Comparison of ENCODE assay signal across 14 cellular contexts in the genomic region with DNA sequence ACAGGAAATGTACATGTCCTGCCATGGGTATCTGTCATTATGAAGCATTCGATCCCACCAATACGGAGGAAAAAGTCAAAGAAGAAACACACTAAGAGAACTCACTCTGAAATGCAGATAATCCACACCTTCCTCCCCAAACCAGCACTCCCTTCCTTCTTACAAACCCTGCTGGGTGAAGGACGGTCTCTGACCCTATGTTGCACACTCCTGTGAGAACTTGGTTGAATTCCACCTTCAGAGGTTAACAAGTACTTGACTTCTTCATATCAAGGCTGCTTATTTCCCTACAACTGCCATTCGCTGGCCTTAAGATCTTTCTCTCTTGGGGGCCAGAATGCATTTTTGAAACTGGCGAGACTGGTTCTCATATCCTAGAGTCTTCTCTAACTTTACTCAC. TPM values are rescaled to one million over a fixed set of nuclear protein-coding genes. Genes with fewer than 3 reads are reported as not detected.
A peak's percentile ranks its signal among the peaks of the same experiment; 100 is the strongest.
DNase-seq lines count a peak whose midpoint lies in the region; ATAC-seq, FAIRE-seq and TF ChIP-seq lines count a peak whose summit lies in the region.
"Had no signal": no experiment of that assay in that cellular context is flagged by ENCODE, and none has a peak within 500 bp of the region (broad histone marks: within the 10 kb centered on the region; RNA-seq: fewer than 3 reads in every experiment).

No MANE protein-coding gene starts in this region.

- no peak for TF ChIP-seq EP300 in HepG2 (IDR thresholded peaks at IDR 0.05; ENCODE audit: low read depth in 2 of 2, low read length in 2 of 2)
- no peak for TF ChIP-seq EP300 in HepG2 (CRISPR knock-in tag; IDR thresholded peaks at IDR 0.05; ENCODE audit: borderline replicate concordance)

- no peak for TF ChIP-seq POLR2A in HepG2 (IDR thresholded peaks at IDR 0.05; ENCODE audit: insufficient read depth in 1 of 2, low read depth in 2 of 2, low read length in 2 of 2)
- TF ChIP-seq POLR2A in right lobe of liver (IDR thresholded peaks at IDR 0.05): no peak

- WGBS in HepG2 (ENCODE audit: low lambda C conversion rate): 99% methylated on average over 5 of the region's 5 CpGs
- WGBS in right lobe of liver (ENCODE audit: insufficient coverage, low coverage, low lambda C conversion rate, missing lambda C conversion rate): 62% methylated on average over 5 of the region's 5 CpGs
- 93% methylated on average over 5 of the region's 5 CpGs for WGBS in hepatocyte (ENCODE audit: low lambda C conversion rate, missing lambda C conversion rate)

- TF ChIP-seq CTCF in HepG2 (CRISPR knock-in tag; IDR thresholded peaks at IDR 0.05): no peak
- no peak for TF ChIP-seq CTCF in right lobe of liver (IDR thresholded peaks at IDR 0.05)
- TF ChIP-seq CTCF in left lung (IDR thresholded peaks at IDR 0.05): no peak
- no peak for TF ChIP-seq CTCF in hepatocyte (IDR thresholded peaks at IDR 0.05; ENCODE audit: poor library complexity)

- no peak for TF ChIP-seq RAD21 in HepG2 (CRISPR knock-in tag; IDR thresholded peaks at IDR 0.05)

- H3K4me2 ChIP-seq in HepG2 (ENCODE audit: low read depth, low read length): no peak overlapping the region
- no peak overlapping the region for H3K4me2 ChIP-seq in hepatocyte

- H3K27ac ChIP-seq in HepG2 (ENCODE audit: extremely low read length, insufficient read depth, low read length) (no peak overlapping the region), right lobe of liver (no peak overlapping the region), SK-N-MC (peak overlapping the region; percentile 1; the same call in 1 of the 2 replicates), left lung (peak overlapping the region in 1 of 2 donors; percentile 33), hepatocyte (no peak overlapping the region)
- H3K27ac ChIP-seq: body of pancreas had no signal

- H3K79me2 ChIP-seq in HepG2 (ENCODE audit: insufficient read depth, low read length): peaks cover 88% of the 10 kb centered on the region
- H3K79me2 ChIP-seq in hepatocyte: peaks cover 98% of the 10 kb centered on the region

- no peaks in the 10 kb centered on the region for H3K27me3 ChIP-seq in HepG2 (ENCODE audit: control insufficient read depth in 1 of 2, insufficient read depth in 2 of 2, low read length in 2 of 2)
- no peaks in the 10 kb centered on the region for H3K27me3 ChIP-seq in right lobe of liver
- no peaks in the 10 kb centered on the region for H3K27me3 ChIP-seq in left lung
- H3K27me3 ChIP-seq in hepatocyte: no peaks in the 10 kb centered on the region
- H3K27me3 ChIP-seq: BE2C, body of pancreas had no signal

- BruUV-seq in HepG2 (replicated peaks; lab: Mats Ljungman, UMichigan): no TSS peak

- FAIRE-seq in HepG2 (lab: Jason Lieb, UNC): no peak

- H3K9me3 ChIP-seq in HepG2 (ENCODE audit: low read length) (no peaks in the 10 kb centered on the region), right lobe of liver (no peaks in the 10 kb centered on the region), SK-N-MC (ENCODE audit: low read depth, low read length) (no peaks in the 10 kb centered on the region), left lung (no peaks in the 10 kb centered on the region), hepatocyte (ENCODE audit: low read depth) (no peaks in the 10 kb centered on the region)
- H3K9me3 ChIP-seq: BE2C, body of pancreas had no signal

- H3K36me3 ChIP-seq in HepG2 (replicated peaks in 1 of 2; ENCODE audit: control insufficient read depth in 1 of 2, insufficient read depth in 2 of 2, low read length in 2 of 2) (peaks cover 24 to 35% of the 10 kb centered on the region in 2 experiments), right lobe of liver (peaks cover 0 to 36% (median 9%) of the 10 kb centered on the region in 4 donors), SK-N-MC (ENCODE audit: insufficient read depth, low read length) (peaks cover 91% of the 10 kb centered on the region), left lung (peaks cover 0 to 80% of the 10 kb centered on the region in 2 donors), hepatocyte (replicated peaks; ENCODE audit: insufficient read depth, low read depth) (no peaks in the 10 kb centered on the region)

- intact Hi-C loops in HepG2 (cut with micrococcal nuclease; ENCODE audit: unreplicated experiment) (no loop called here), right lobe of liver (cut with DNase I) (no loop called here), left lung (cut with DNase I) (no loop called here)

- CTCF ChIA-PET in HepG2 (lab: Yijun Ruan, JAX; ENCODE audit: low intra/inter-chr PET ratio, low total read pairs): no interaction called here

- peaks cover 58% of the 10 kb centered on the region for H3K4me1 ChIP-seq in HepG2 (ENCODE audit: insufficient read depth, low read length)
- peaks cover 0 to 68% (median 11%) of the 10 kb centered on the region in 4 donors for H3K4me1 ChIP-seq in right lobe of liver
- H3K4me1 ChIP-seq in left lung: peaks cover 27 to 82% of the 10 kb centered on the region in 2 donors
- H3K4me1 ChIP-seq in hepatocyte (ENCODE audit: insufficient read depth): peaks cover 8% of the 10 kb centered on the region
- H3K4me1 ChIP-seq: BE2C had no signal

- no peak overlapping the region for H2AFZ ChIP-seq in HepG2 (ENCODE audit: low read length)
- no peak overlapping the region for H2AFZ ChIP-seq in hepatocyte

- H4K20me1 ChIP-seq in HepG2 (ENCODE audit: insufficient read depth, low read length) (peaks cover 41% of the 10 kb centered on the region), hepatocyte (ENCODE audit: insufficient read depth, poor library complexity, severe bottlenecking) (peaks cover 77% of the 10 kb centered on the region)

- POLR2A ChIA-PET in HepG2 (lab: Yijun Ruan, JAX): no interaction called here

- no peak for DNase-seq in HepG2 (ENCODE audit: low spot score)
- no peak for DNase-seq in right lobe of liver
- no peak for DNase-seq in SK-N-MC (ENCODE audit: low read depth, low spot score)
- no peak for DNase-seq in left lung
- DNase-seq in hepatocyte (ENCODE audit: low spot score): no peak
- no peak for DNase-seq in NCI-H2029 (lab: John Stamatoyannopoulos, UW)
- no peak for DNase-seq in NK-92 treated with Interleukin-12 subunit alpha and Interleukin-12 subunit beta, amount 100 ng/mL, for 24 hours (lab: John Stamatoyannopoulos, UW)
- DNase-seq: BE2C, body of pancreas, foreskin melanocyte, NCI-H1105, NCI-H69, SHP77 had no signal

- in situ Hi-C loops in HepG2 (cut with HindIII; ENCODE audit: extremely low pct_ligation_motif_present, low pct_unique_long_range_greater_than_20kb): no loop called here

- no peaks in the 10 kb centered on the region for H3K9me2 ChIP-seq in hepatocyte (replicated peaks; ENCODE audit: insufficient read depth)

- H3K9ac ChIP-seq in HepG2 (ENCODE audit: insufficient read depth, low read depth, low read length) (no peak overlapping the region), SK-N-MC (ENCODE audit: insufficient read length) (no peak overlapping the region)

- ATAC-seq in HepG2 (no peak), right lobe of liver (no peak), left lung (peak; percentile 52)
- ATAC-seq: body of pancreas, HCT116 had no signal

- H3K4me3 ChIP-seq in HepG2 (replicated peaks in 1 of 3; ENCODE audit: insufficient read depth in 1 of 3, low read depth in 2 of 3, low read length in 3 of 3): no peak overlapping the region
- no peak overlapping the region for H3K4me3 ChIP-seq in right lobe of liver
- no peak overlapping the region for H3K4me3 ChIP-seq in SK-N-MC
- H3K4me3 ChIP-seq in left lung: no peak overlapping the region
- H3K4me3 ChIP-seq in hepatocyte: no peak overlapping the region
- H3K4me3 ChIP-seq: body of pancreas had no signal

RNA-seq across cellular contexts. Expression of gene YWHAG, which starts 16.6 kb away (rescaled TPM):
- total RNA-seq in HepG2 (2016; rRNA removed; fragmentation: Illumina TruSeq; extraction: Trizol): 67.5 and 93.7 TPM in 2 replicates
- 7.9 and 9.3 TPM in 2 replicates for total RNA-seq in HepG2 (2016; cell fraction: cytosol; rRNA removed; fragmentation: Illumina TruSeq; extraction: Trizol; ENCODE audit: low read depth)
- 72.6 and 87.9 TPM in 2 replicates for total RNA-seq in HepG2 (2016; cell fraction: insoluble cytoplasmic fraction; rRNA removed; fragmentation: Illumina TruSeq; extraction: Trizol)
- 43.2 and 47.4 TPM in 2 replicates for total RNA-seq in HepG2 (2016; cell fraction: membrane; rRNA removed; fragmentation: Illumina TruSeq; extraction: Trizol)
- 40.4 and 44.1 TPM in 2 replicates for total RNA-seq in HepG2 (2016; cell fraction: nucleus; rRNA removed; fragmentation: Illumina TruSeq; extraction: Trizol)
- 36.7 and 36.9 TPM in 2 replicates for polyA plus RNA-seq in HepG2 (2011; rRNA removed)
- 18.0 and 24.8 TPM in 2 replicates for polyA plus RNA-seq in HepG2 (2011; cell fraction: cytosol; rRNA removed)
- polyA plus RNA-seq in HepG2 (2011; cell fraction: nucleus; rRNA removed): 23.3 and 26.1 TPM in 2 replicates
- 82.2 and 83.9 TPM in 2 replicates for polyA plus RNA-seq in HepG2 (2012)
- 5.9 and 6.1 TPM in 2 replicates for polyA plus RNA-seq in HepG2 (2016; cell fraction: cytosol; fragmentation: Illumina TruSeq; extraction: Trizol; ENCODE audit: low read depth)
- polyA plus RNA-seq in HepG2 (2016; cell fraction: insoluble cytoplasmic fraction; fragmentation: Illumina TruSeq; extraction: Trizol; ENCODE audit: low read depth): 125 and 130 TPM in 2 replicates
- 21.8 and 25.4 TPM in 2 replicates for polyA plus RNA-seq in HepG2 (2016; cell fraction: membrane; fragmentation: Illumina TruSeq; extraction: Trizol; ENCODE audit: low read depth)
- polyA plus RNA-seq in HepG2 (2016; cell fraction: nucleus; fragmentation: Illumina TruSeq; extraction: Trizol; ENCODE audit: insufficient read depth, low read depth): 69.2 and 70.0 TPM in 2 replicates
- polyA minus RNA-seq in HepG2 (2011; rRNA and poly(A)+ RNA removed; ENCODE audit: low replicate concordance): 56.5 and 77.8 TPM in 2 replicates
- polyA minus RNA-seq in HepG2 (2011; cell fraction: cytosol; rRNA and poly(A)+ RNA removed): 55.6 and 57.6 TPM in 2 replicates
- 27.9 and 31.8 TPM in 2 replicates for polyA minus RNA-seq in HepG2 (2011; cell fraction: nucleus; rRNA and poly(A)+ RNA removed)
- 10 to 100 TPM; 43.5 to 69.1 (median 58.4) TPM for total RNA-seq in right lobe of liver
- 100 to 1,000 TPM; 116 to 160 TPM for total RNA-seq in left lung
- total RNA-seq in hepatocyte: 106 and 117 TPM in 2 replicates
- polyA plus RNA-seq in hepatocyte: 12.6 and 17.2 TPM in 2 replicates

RNA-seq across cellular contexts. Expression of gene HSPB1, which starts 39.7 kb away (rescaled TPM):
- 21.0 and 22.7 TPM in 2 replicates for total RNA-seq in HepG2 (2016; rRNA removed; fragmentation: Illumina TruSeq; extraction: Trizol)
- total RNA-seq in HepG2 (2016; cell fraction: cytosol; rRNA removed; fragmentation: Illumina TruSeq; extraction: Trizol; ENCODE audit: low read depth): 28.6 and 37.9 TPM in 2 replicates
- 19.5 and 23.3 TPM in 2 replicates for total RNA-seq in HepG2 (2016; cell fraction: insoluble cytoplasmic fraction; rRNA removed; fragmentation: Illumina TruSeq; extraction: Trizol)
- total RNA-seq in HepG2 (2016; cell fraction: membrane; rRNA removed; fragmentation: Illumina TruSeq; extraction: Trizol): 23.9 and 34.4 TPM in 2 replicates
- total RNA-seq in HepG2 (2016; cell fraction: nucleus; rRNA removed; fragmentation: Illumina TruSeq; extraction: Trizol): 7.9 and 12.0 TPM in 2 replicates
- polyA plus RNA-seq in HepG2 (2011; rRNA removed): 38.6 and 58.7 TPM in 2 replicates
- 27.4 and 50.9 TPM in 2 replicates for polyA plus RNA-seq in HepG2 (2011; cell fraction: cytosol; rRNA removed)
- 34.0 and 48.4 TPM in 2 replicates for polyA plus RNA-seq in HepG2 (2011; cell fraction: nucleus; rRNA removed)
- polyA plus RNA-seq in HepG2 (2012): 35.1 and 96.6 TPM in 2 replicates
- polyA plus RNA-seq in HepG2 (2016; cell fraction: cytosol; fragmentation: Illumina TruSeq; extraction: Trizol; ENCODE audit: low read depth): 146 and 151 TPM in 2 replicates
- 58.6 and 80.2 TPM in 2 replicates for polyA plus RNA-seq in HepG2 (2016; cell fraction: insoluble cytoplasmic fraction; fragmentation: Illumina TruSeq; extraction: Trizol; ENCODE audit: low read depth)
- 115 and 119 TPM in 2 replicates for polyA plus RNA-seq in HepG2 (2016; cell fraction: membrane; fragmentation: Illumina TruSeq; extraction: Trizol; ENCODE audit: low read depth)
- polyA plus RNA-seq in HepG2 (2016; cell fraction: nucleus; fragmentation: Illumina TruSeq; extraction: Trizol; ENCODE audit: insufficient read depth, low read depth): 42.2 and 50.9 TPM in 2 replicates
- 27.1 and 53.9 TPM in 2 replicates for polyA minus RNA-seq in HepG2 (2011; rRNA and poly(A)+ RNA removed; ENCODE audit: low replicate concordance)
- polyA minus RNA-seq in HepG2 (2011; cell fraction: cytosol; rRNA and poly(A)+ RNA removed): 26.1 and 27.0 TPM in 2 replicates
- 5.0 and 5.2 TPM in 2 replicates for polyA minus RNA-seq in HepG2 (2011; cell fraction: nucleus; rRNA and poly(A)+ RNA removed)
- 100 to 1,000 TPM in 5 of 6 experiments, 10 to 100 TPM in 1; 64.4 to 275 (median 234) TPM for total RNA-seq in right lobe of liver
- 100 to 1,000 TPM; 482 to 951 TPM for total RNA-seq in left lung
- total RNA-seq in hepatocyte: 186 and 205 TPM in 2 replicates
- polyA plus RNA-seq in hepatocyte: 1,525 and 1,553 TPM in 2 replicates
